Comparison of ENCODE assay signal across 27 cellular contexts in the genomic region with DNA sequence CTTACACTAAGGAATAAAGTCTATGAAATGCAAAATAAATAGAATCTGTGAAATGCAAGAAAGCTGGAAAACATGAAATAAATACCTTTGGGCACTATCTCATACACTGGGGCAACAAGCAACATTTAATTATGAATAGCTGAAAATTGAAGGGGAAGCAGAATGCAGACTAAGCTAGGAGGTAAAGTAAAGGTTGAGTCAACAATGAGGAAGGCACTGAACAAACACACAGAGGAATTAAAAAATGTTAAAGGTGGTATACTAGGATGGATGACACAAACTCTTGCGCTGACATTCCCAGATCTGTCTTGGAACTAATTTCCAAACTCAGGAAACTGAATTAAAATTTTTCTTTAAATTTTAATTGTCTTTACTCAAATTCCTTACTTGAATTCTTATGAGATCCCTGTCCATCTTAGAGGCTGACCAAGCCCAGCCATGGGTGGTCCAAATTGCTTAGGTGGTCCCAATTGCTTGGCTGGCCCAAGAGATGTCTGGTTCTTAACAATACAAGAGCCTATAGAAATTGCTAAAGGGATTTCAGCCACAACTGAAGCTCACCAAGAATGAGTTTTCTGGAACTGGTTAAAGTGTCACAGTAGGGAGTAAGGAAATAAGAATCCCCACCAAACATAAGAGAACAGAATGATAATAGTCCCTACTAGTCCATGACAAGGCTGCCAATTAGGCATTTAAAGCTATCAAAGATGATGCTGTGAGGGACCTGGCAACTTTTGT. TPM values are rescaled to one million over a fixed set of nuclear protein-coding genes. Genes with fewer than 3 reads are reported as not detected.
"Had no signal": no experiment of that assay in that cellular context is flagged by ENCODE, and none has a peak within 500 bp of the region (broad histone marks: within the 10 kb centered on the region; RNA-seq: fewer than 3 reads in every experiment).

No MANE protein-coding gene starts in this region.

- H3K4me2 ChIP-seq: smooth muscle cell had no signal

- H3K4me3 Mint-ChIP-seq: activated B cell treated with CpG ODN at 0.5 μM for 24 hours; activated CD4-positive, alpha-beta T cell treated with anti-CD3 and anti-CD28 coated beads, Interleukin-2, amount 10 ng/mL, durations not matched to agents 24 days and 14 days; activated T-cell treated with anti-CD3 and anti-CD28 coated beads, Interleukin-2, amount 50 U/mL, for 4 hours; central memory CD8-positive, alpha-beta T cell; natural killer cell; T-helper 2 cell treated with Interferon-gamma antibody and Interleukin-4, amounts not matched to agents 5 μg/mL and 100 μg/mL, for 36 hours had no signal

- H3K36me3 Mint-ChIP-seq: natural killer cell had no signal

- FAIRE-seq: pancreas, TTC549 had no signal

- H3K27ac ChIP-seq: brain microvascular endothelial cell, gastrocnemius medialis, lower lobe of right lung, neutrophil, pancreas, thoracic aorta, upper lobe of left lung had no signal

- H3K36me3 ChIP-seq: pancreas had no signal

- H3K4me1 ChIP-seq: gastrocnemius medialis, lower lobe of right lung, pancreas, upper lobe of left lung had no signal

- H3K9me3 ChIP-seq: gastrocnemius medialis, lower lobe of right lung, neutrophil, pancreas, thoracic aorta, upper lobe of left lung had no signal

- H3K27me3 ChIP-seq: brain microvascular endothelial cell, gastrocnemius medialis, neutrophil, upper lobe of left lung had no signal

- H3K27me3 Mint-ChIP-seq: activated B cell treated with CpG ODN at 0.5 μM for 24 hours; activated CD4-positive, alpha-beta T cell treated with anti-CD3 and anti-CD28 coated beads, Interleukin-2, amount 10 ng/mL, durations not matched to agents 24 days and 14 days; central memory CD8-positive, alpha-beta T cell had no signal

- DNase-seq: activated B cell treated with CpG ODN at 0.5 μM for 24 hours; activated CD4-positive, alpha-beta T cell treated with anti-CD3 and anti-CD28 coated beads, Interleukin-2, amount 10 ng/mL, durations not matched to agents 24 days and 14 days; activated CD8-positive, alpha-beta memory T cell treated with anti-CD3 and anti-CD28 coated beads, Interleukin-2, amount 50 U/mL, for 4 hours; activated effector memory CD4-positive, alpha-beta T cell treated with Interleukin-2 at 50 U/mL for 16 hours; activated naive CD4-positive, alpha-beta T cell treated with anti-CD3 and anti-CD28 coated beads, Interleukin-2, amount 50 U/mL, for 16 hours; activated T-cell treated with anti-CD3 and anti-CD28 coated beads, Interleukin-2, amount 50 U/mL, for 4 hours; aorta; brain microvascular endothelial cell; cortex of kidney; gastrocnemius medialis; head of caudate nucleus; left colon; lower lobe of right lung; natural killer cell; pancreas; stimulated activated CD4-positive, alpha-beta T cell treated with anti-CD3 and anti-CD28 coated beads, Interleukin-4, amount 100 ng/mL, for 1 hour; SW 1271; upper lobe of left lung had no signal

- H3K27ac Mint-ChIP-seq: activated B cell treated with CpG ODN at 0.5 μM for 24 hours; activated CD4-positive, alpha-beta T cell treated with anti-CD3 and anti-CD28 coated beads, Interleukin-2, amount 10 ng/mL, durations not matched to agents 24 days and 14 days; natural killer cell; T-helper 2 cell treated with Interferon-gamma antibody and Interleukin-4, amounts not matched to agents 5 μg/mL and 100 μg/mL, for 36 hours had no signal

- H3K4me3 ChIP-seq: gastrocnemius medialis, lower lobe of right lung, pancreas, smooth muscle cell, thoracic aorta, upper lobe of left lung had no signal

- H3K4me1 Mint-ChIP-seq: activated B cell treated with CpG ODN at 0.5 μM for 24 hours; activated CD4-positive, alpha-beta T cell treated with anti-CD3 and anti-CD28 coated beads, Interleukin-2, amount 10 ng/mL, durations not matched to agents 24 days and 14 days; central memory CD8-positive, alpha-beta T cell; natural killer cell had no signal

- H3K9me3 Mint-ChIP-seq: activated B cell treated with CpG ODN at 0.5 μM for 24 hours; activated CD4-positive, alpha-beta T cell treated with anti-CD3 and anti-CD28 coated beads, Interleukin-2, amount 10 ng/mL, durations not matched to agents 24 days and 14 days; activated T-cell treated with anti-CD3 and anti-CD28 coated beads, Interleukin-2, amount 50 U/mL, for 4 hours; central memory CD8-positive, alpha-beta T cell; natural killer cell had no signal

RNA-seq across cellular contexts. Expression of a gene that starts 41.3 kb away (rescaled TPM):
- total RNA-seq: activated B cell treated with CpG ODN at 0.5 μM for 24 hours; activated CD4-positive, alpha-beta T cell treated with anti-CD3 and anti-CD28 coated beads, Interleukin-2, amount 10 ng/mL, durations not matched to agents 24 days and 14 days; activated T-cell treated with anti-CD3 and anti-CD28 coated beads, Interleukin-2, amount 50 U/mL, for 4 hours; aorta; esophagus mucosa; gastrocnemius medialis; left colon; lower lobe of right lung; mesenteric fat pad; natural killer cell; pancreas; sciatic nerve; smooth muscle cell; thoracic aorta; upper lobe of left lung had no signal
- polyA plus RNA-seq: aorta, pancreas, smooth muscle cell had no signal
